1 cellular context compared by ENCODE assay signal in the genomic region with DNA sequence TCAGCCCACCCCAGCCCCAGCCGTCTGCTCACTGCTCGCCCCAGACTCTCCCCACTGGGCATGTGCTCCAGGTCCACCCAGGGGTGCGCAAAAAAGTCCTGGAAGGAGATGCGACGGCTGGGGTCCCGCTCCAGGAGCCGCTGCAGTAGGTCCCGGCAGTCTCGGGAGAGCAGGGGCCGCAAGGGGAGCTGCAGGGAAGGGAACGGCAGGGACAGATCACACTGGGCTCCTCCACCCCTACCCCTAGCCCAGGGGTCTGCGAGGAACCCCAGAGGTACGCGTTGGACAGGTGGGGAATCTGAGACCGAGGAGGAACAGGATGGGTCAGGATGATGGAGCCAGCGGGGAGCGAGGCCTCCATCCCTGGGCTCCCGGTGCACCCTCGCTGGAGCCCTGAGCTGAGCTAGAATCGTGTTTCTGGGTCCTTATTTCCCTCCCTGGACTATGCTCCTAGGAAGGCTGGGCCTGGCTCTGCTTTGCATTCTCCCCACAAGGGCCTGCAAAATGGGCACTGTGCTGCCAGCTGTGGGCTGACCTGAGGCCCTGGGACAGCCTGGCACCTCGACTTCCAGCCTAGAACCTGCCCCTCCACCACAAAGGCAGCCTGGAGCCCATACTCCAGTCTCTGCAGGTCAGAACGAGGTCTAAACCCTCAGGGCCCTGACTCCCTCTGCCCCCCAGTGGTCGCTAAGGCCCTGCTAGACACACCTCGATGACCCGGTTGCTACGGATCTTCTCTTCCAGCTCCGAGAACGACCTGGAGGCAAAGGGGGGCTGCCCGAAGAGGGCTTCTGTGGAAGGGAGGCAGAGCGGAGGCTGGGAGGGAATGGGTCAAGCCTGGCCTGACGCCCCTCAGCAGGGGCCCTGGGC.
TF ChIP-seq lines count a peak whose summit lies in the region.

No MANE protein-coding gene starts in this region.

TF ChIP-seq in WTC11, 78 proteins besides CTCF, POLR2A, EP300 and RAD21:
- no peak for TF ChIP-seq NR1H2 (CRISPR knock-in tag; IDR thresholded peaks at IDR 0.05)
- 0 out of 2 replicates have a peak, but pooled peaks have one; percentile 16 for TF ChIP-seq FOXP1 (CRISPR knock-in tag; IDR thresholded peaks at IDR 0.05; ENCODE audit: borderline replicate concordance)
- TF ChIP-seq, protein P1, sequence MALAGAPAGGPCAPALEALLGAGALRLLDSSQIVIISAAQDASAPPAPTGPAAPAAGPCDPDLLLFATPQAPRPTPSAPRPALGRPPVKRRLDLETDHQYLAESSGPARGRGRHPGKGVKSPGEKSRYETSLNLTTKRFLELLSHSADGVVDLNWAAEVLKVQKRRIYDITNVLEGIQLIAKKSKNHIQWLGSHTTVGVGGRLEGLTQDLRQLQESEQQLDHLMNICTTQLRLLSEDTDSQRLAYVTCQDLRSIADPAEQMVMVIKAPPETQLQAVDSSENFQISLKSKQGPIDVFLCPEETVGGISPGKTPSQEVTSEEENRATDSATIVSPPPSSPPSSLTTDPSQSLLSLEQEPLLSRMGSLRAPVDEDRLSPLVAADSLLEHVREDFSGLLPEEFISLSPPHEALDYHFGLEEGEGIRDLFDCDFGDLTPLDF (CRISPR knock-in tag; IDR thresholded peaks at IDR 0.05) = no peak
- TF ChIP-seq CBFB (CRISPR knock-in tag; IDR thresholded peaks at IDR 0.05; ENCODE audit: low read depth) = no peak
